17 cellular contexts compared by ENCODE assay signal in the genomic region with DNA sequence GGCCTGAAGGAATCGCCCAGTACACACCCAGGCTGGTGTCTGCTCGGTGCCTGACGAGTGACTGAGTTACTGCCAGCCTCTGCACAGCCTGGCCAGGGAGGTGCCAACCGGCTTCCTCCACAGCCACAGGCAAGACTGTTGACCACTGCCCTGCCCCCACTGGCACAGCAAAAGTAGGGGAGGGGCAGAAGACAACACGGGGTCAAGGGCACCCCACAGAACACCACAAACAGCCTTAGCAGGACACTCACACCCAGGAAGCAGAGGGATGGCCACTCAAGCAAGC. TPM values are rescaled to one million over a fixed set of nuclear protein-coding genes. Genes with fewer than 3 reads are reported as not detected.
DNase-seq lines count a peak whose midpoint lies in the region; ATAC-seq and TF ChIP-seq lines count a peak whose summit lies in the region.
"Had no signal": no experiment of that assay in that cellular context is flagged by ENCODE, and none has a peak within 500 bp of the region (broad histone marks: within the 10 kb centered on the region; RNA-seq: fewer than 3 reads in every experiment).

No MANE protein-coding gene starts in this region.

- H2BK12ac ChIP-seq in neuronal stem cell (ENCODE audit: low read length) = no peak overlapping the region

- H4K20me1 ChIP-seq in HCT116 (ENCODE audit: insufficient read depth) = no peaks in the 10 kb centered on the region

- H3K9me2 ChIP-seq in HCT116 (ENCODE audit: insufficient read depth) = no peaks in the 10 kb centered on the region

- CTCF ChIA-PET in HCT116 (lab: Charles Lee) = no interaction called here

- peak overlapping the region; percentile 44 for H3K23ac ChIP-seq in neuronal stem cell (ENCODE audit: low read depth, low read length, poor library complexity)

- peaks cover 6% of the 10 kb centered on the region for H3K4me1 Mint-ChIP-seq in stimulated activated naive CD8-positive, alpha-beta T cell treated with anti-CD3 and anti-CD28 coated beads, Interleukin-15, amount 100 ng/mL, for 72 hours

- peaks cover 57% of the 10 kb centered on the region for H3K27me3 Mint-ChIP-seq in stimulated activated naive CD8-positive, alpha-beta T cell treated with anti-CD3 and anti-CD28 coated beads, Interleukin-15, amount 100 ng/mL, for 72 hours

- H3K27ac ChIP-seq in HCT116 (ENCODE audit: low read depth, low read length) (no peak overlapping the region), WERI-Rb-1 (peak overlapping the region; percentile 98), neuronal stem cell (replicated peaks; ENCODE audit: low read length) (no peak overlapping the region)
- H3K27ac ChIP-seq: GM23248 had no signal

- H3K18ac ChIP-seq in neuronal stem cell (ENCODE audit: low read length) = no peak overlapping the region

- no peak overlapping the region for H2AFZ ChIP-seq in HCT116 (ENCODE audit: low read depth, low read length, poor library complexity, severe bottlenecking)
- H2AFZ ChIP-seq in neuronal stem cell (ENCODE audit: low read length) = no peak overlapping the region
- H2AFZ ChIP-seq: GM23248 had no signal

- ATAC-seq in stimulated activated naive CD8-positive, alpha-beta T cell treated with anti-CD3 and anti-CD28 coated beads, Interleukin-15, amount 100 ng/mL, for 72 hours = peak; percentile 7
- ATAC-seq in stimulated activated naive CD8-positive, alpha-beta T cell treated with anti-CD3 and anti-CD28 coated beads, Interleukin-15, Interleukin-2, amounts not matched to agents 100 U/mL and 50 U/mL, for 24 hours = no peak
- ATAC-seq in HCT116 = peak; percentile 10; the same call in 1 of the 2 replicates
- ATAC-seq in HG02610 (IDR thresholded peaks at IDR 0.05; ENCODE audit: unreplicated experiment) = no peak

- no peaks in the 10 kb centered on the region for H3K9me3 Mint-ChIP-seq in stimulated activated naive CD8-positive, alpha-beta T cell treated with anti-CD3 and anti-CD28 coated beads, Interleukin-15, amount 100 ng/mL, for 72 hours
- H3K9me3 Mint-ChIP-seq: CD4-positive, alpha-beta memory T cell had no signal

- TF ChIP-seq RAD21 in HCT116 (IDR thresholded peaks at IDR 0.05; ENCODE audit: low read depth) = no peak

- H3K27me3 ChIP-seq in HCT116 (ENCODE audit: insufficient read depth, low read length) (no peaks in the 10 kb centered on the region), WERI-Rb-1 (ENCODE audit: insufficient read depth, low read depth, severe bottlenecking) (no peaks in the 10 kb centered on the region), neuronal stem cell (ENCODE audit: control insufficient read depth in 3 of 3, insufficient read depth in 3 of 3, low read depth in 1 of 3, low read length in 3 of 3) (peaks cover 38 to 52% (median 50%) of the 10 kb centered on the region in 3 experiments)

- H3K4me2 ChIP-seq in HCT116 (ENCODE audit: low read length) (no peak overlapping the region), neuronal stem cell (ENCODE audit: insufficient read depth, low read length, poor library complexity, severe bottlenecking) (no peak overlapping the region)

- TF ChIP-seq POLR2A in HCT116 (IDR thresholded peaks at IDR 0.05; ENCODE audit: borderline replicate concordance, extremely low read depth, insufficient read depth, insufficient read length) = no peak

- RAD21 ChIA-PET in HCT116 (lab: Charles Lee; ENCODE audit: low non-redundant PET in 1 of 2, low total read pairs in 2 of 2, uncharacterized antibody in 2 of 2, unreplicated experiment in 2 of 2) = no interaction called here

- TF ChIP-seq CTCF in HCT116 (IDR thresholded peaks at IDR 0.05 in 2 of 3, conservative IDR thresholded peaks at IDR 0.05 in 1 of 3; ENCODE audit: borderline replicate concordance in 1 of 3, insufficient read depth in 1 of 3, low read depth in 2 of 3, low read length in 2 of 3) = no peak
- no peak for TF ChIP-seq CTCF in WERI-Rb-1 (IDR thresholded peaks at IDR 0.05; ENCODE audit: low read depth, low read length)

- H3K4ac ChIP-seq in neuronal stem cell (ENCODE audit: low read length) = no peak overlapping the region

- H3K4me3 ChIP-seq in HCT116 (replicated peaks in 1 of 2; ENCODE audit: low read depth in 1 of 2, low read length in 2 of 2) = no peak overlapping the region
- H3K4me3 ChIP-seq in WERI-Rb-1 (ENCODE audit: low read depth, low read length) = peak overlapping the region; percentile 64
- no peak overlapping the region for H3K4me3 ChIP-seq in neuronal stem cell (ENCODE audit: low read length in 2 of 2)
- H3K4me3 ChIP-seq: GM23248, HAP-1 had no signal

- no CpG with 5 or more reads among the region's 5 CpGs for WGBS in neuronal stem cell (ENCODE audit: extremely low coverage in 2 of 2, insufficient read length in 2 of 2, insufficient replicate concordance in 1 of 2), 2 donors

- no peaks in the 10 kb centered on the region for H3K4me1 ChIP-seq in HCT116 (ENCODE audit: control insufficient read depth in 1 of 2, insufficient read depth in 2 of 2, low read length in 2 of 2)
- peaks cover 0 to 2% of the 10 kb centered on the region in 2 donors for H3K4me1 ChIP-seq in neuronal stem cell (ENCODE audit: control insufficient read depth in 2 of 2, insufficient read depth in 1 of 2, low read depth in 1 of 2, low read length in 2 of 2)
- H3K4me1 ChIP-seq: HAP-1 had no signal

- no peak overlapping the region for H2AK5ac ChIP-seq in neuronal stem cell (ENCODE audit: low read depth, low read length)

- no peak overlapping the region for H3K9ac ChIP-seq in HCT116 (ENCODE audit: low read length)
- no peak overlapping the region for H3K9ac ChIP-seq in neuronal stem cell (ENCODE audit: low read depth, low read length, poor library complexity)
- H3K9ac ChIP-seq: GM23248 had no signal

- H2BK5ac ChIP-seq in neuronal stem cell (ENCODE audit: low read length) = no peak overlapping the region

- no TSS peak for BruUV-seq in HCT116 (replicated peaks; lab: Mats Ljungman, UMichigan)

- POLR2A ChIA-PET in HCT116 (lab: Charles Lee) = no interaction called here

- no peak overlapping the region for H3K27ac Mint-ChIP-seq in stimulated activated naive CD8-positive, alpha-beta T cell treated with anti-CD3 and anti-CD28 coated beads, Interleukin-15, amount 100 ng/mL, for 72 hours
- H3K27ac Mint-ChIP-seq: CD4-positive, alpha-beta memory T cell had no signal

- H4K8ac ChIP-seq in neuronal stem cell (ENCODE audit: low read depth, low read length) = no peak overlapping the region

- H2BK120ac ChIP-seq in neuronal stem cell (ENCODE audit: low read depth, low read length) = no peak overlapping the region

- H2BK15ac ChIP-seq in neuronal stem cell (ENCODE audit: low read length) = no peak overlapping the region

- no peak overlapping the region for H4K91ac ChIP-seq in neuronal stem cell (ENCODE audit: low read depth, low read length, poor library complexity)

- H3K9me3 ChIP-seq in HCT116 (ENCODE audit: control insufficient read depth in 1 of 2, insufficient read depth in 1 of 2, low read depth in 1 of 2, low read length in 2 of 2) = no peaks in the 10 kb centered on the region
- H3K9me3 ChIP-seq in WERI-Rb-1 (ENCODE audit: severe bottlenecking) = no peaks in the 10 kb centered on the region
- H3K9me3 ChIP-seq in neuronal stem cell (replicated peaks in 1 of 2; ENCODE audit: control insufficient read depth in 2 of 2, insufficient read depth in 1 of 2, low read depth in 1 of 2, low read length in 2 of 2) = peaks cover 0 to under 1% of the 10 kb centered on the region in 2 donors
- H3K9me3 ChIP-seq: HAP-1 had no signal

- H3K79me2 ChIP-seq in HCT116 (ENCODE audit: insufficient read depth, low read length) = no peaks in the 10 kb centered on the region

- DNase-seq in stimulated activated naive CD8-positive, alpha-beta T cell treated with anti-CD3 and anti-CD28 coated beads, Interleukin-15, amount 100 ng/mL, for 72 hours = no peak
- DNase-seq in stimulated activated naive CD8-positive, alpha-beta T cell treated with anti-CD3 and anti-CD28 coated beads, Interleukin-15, Interleukin-2, amounts not matched to agents 100 U/mL and 50 U/mL, for 24 hours = no peak
- DNase-seq in HCT116 (ENCODE audit: low read depth, low spot score) = no peak
- no peak for DNase-seq in WERI-Rb-1
- no peak for DNase-seq in neuronal stem cell (ENCODE audit: low spot score)
- DNase-seq in OCI-M1 (lab: John Stamatoyannopoulos, UW) = no peak
- DNase-seq in NCI-H2171 (lab: John Stamatoyannopoulos, UW) = no peak
- DNase-seq: C1 segment of cervical spinal cord; Calu3; CD4-positive, alpha-beta memory T cell; COR-L47; DND-41; GM23248 had no signal

- no peak overlapping the region for H3K4me3 Mint-ChIP-seq in stimulated activated naive CD8-positive, alpha-beta T cell treated with anti-CD3 and anti-CD28 coated beads, Interleukin-15, amount 100 ng/mL, for 72 hours

- intact Hi-C loops in HCT116 (cut with micrococcal nuclease) = no loop called here

- H3K14ac ChIP-seq in neuronal stem cell (ENCODE audit: low read length) = no peak overlapping the region

- H3K79me1 ChIP-seq in neuronal stem cell (ENCODE audit: low read depth, low read length) = no peaks in the 10 kb centered on the region

- H3K36me3 ChIP-seq in HCT116 (ENCODE audit: control insufficient read depth in 1 of 2, insufficient read depth in 2 of 2, low read length in 2 of 2) = peaks cover 8 to 12% of the 10 kb centered on the region in 2 experiments; a peak in 3 of 4 replicates
- H3K36me3 ChIP-seq in WERI-Rb-1 = peaks cover 74% of the 10 kb centered on the region
- H3K36me3 ChIP-seq in neuronal stem cell (replicated peaks in 1 of 2; ENCODE audit: control insufficient read depth in 2 of 2, insufficient read depth in 2 of 2, low read length in 2 of 2) = peaks cover 12 to 31% of the 10 kb centered on the region in 2 donors

TF ChIP-seq in HCT116, 20 proteins besides CTCF, POLR2A, EP300 and RAD21 (continues in another document):
- TF ChIP-seq, protein P1, sequence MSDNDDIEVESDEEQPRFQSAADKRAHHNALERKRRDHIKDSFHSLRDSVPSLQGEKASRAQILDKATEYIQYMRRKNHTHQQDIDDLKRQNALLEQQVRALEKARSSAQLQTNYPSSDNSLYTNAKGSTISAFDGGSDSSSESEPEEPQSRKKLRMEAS (IDR thresholded peaks at IDR 0.05) = no peak
- TF ChIP-seq ELF1 (IDR thresholded peaks at IDR 0.05; ENCODE audit: borderline replicate concordance, low read depth) (no peak), ZFX (IDR thresholded peaks at IDR 0.05) (no peak), EZH2phosphoT487 (IDR thresholded peaks at IDR 0.05; ENCODE audit: borderline replicate concordance) (no peak), SRF (IDR thresholded peaks at IDR 0.05; ENCODE audit: low read depth) (no peak), JUND (IDR thresholded peaks at IDR 0.05) (no peak), ZNF274 (IDR thresholded peaks at IDR 0.05; ENCODE audit: low read depth, low read length) (no peak), FOSL1 (IDR thresholded peaks at IDR 0.05; ENCODE audit: low read depth) (no peak)

RNA-seq across cellular contexts. Expression of a gene that starts 0.7 kb away (rescaled TPM):
- not detected for total RNA-seq in HCT116 (2021; ENCODE audit: unreplicated experiment)
- 0.05 and 0.09 TPM in 2 replicates for polyA plus RNA-seq in HCT116 (2012)
- polyA plus RNA-seq in neuronal stem cell (2013, experiment 1 of 2) = not detected
- not detected for polyA plus RNA-seq in neuronal stem cell (2013, experiment 2 of 2)
- total RNA-seq: A172; Calu3; CD4-positive, alpha-beta memory T cell; GM23248 had no signal
- polyA plus RNA-seq: BJ; CD4-positive, alpha-beta memory T cell; GM23248 had no signal

RNA-seq across cellular contexts. Expression of a gene that starts 40.0 kb away (rescaled TPM):
- total RNA-seq in HCT116 (2021; ENCODE audit: unreplicated experiment) = 34.6 TPM
- 18.1 and 23.6 TPM in 2 replicates for polyA plus RNA-seq in HCT116 (2012)
- polyA plus RNA-seq in neuronal stem cell (2013, experiment 1 of 2) = 11.3 TPM
- 11.5 TPM for polyA plus RNA-seq in neuronal stem cell (2013, experiment 2 of 2)

Comparison
In these comparisons a context has a peak if more than half of its experiments do, and no peak if none do; other contexts are left out.
1. ATAC-seq: peak in stimulated activated naive CD8-positive, alpha-beta T cell treated with anti-CD3 and anti-CD28 coated beads, Interleukin-15, amount 100 ng/mL, for 72 hours (single experiment) and HCT116 (single experiment); none in stimulated activated naive CD8-positive, alpha-beta T cell treated with anti-CD3 and anti-CD28 coated beads, Interleukin-15, Interleukin-2, amounts not matched to agents 100 U/mL and 50 U/mL, for 24 hours (single experiment) and HG02610 (single experiment).